ENCODE assay signal across 1 cellular context in the genomic region with DNA sequence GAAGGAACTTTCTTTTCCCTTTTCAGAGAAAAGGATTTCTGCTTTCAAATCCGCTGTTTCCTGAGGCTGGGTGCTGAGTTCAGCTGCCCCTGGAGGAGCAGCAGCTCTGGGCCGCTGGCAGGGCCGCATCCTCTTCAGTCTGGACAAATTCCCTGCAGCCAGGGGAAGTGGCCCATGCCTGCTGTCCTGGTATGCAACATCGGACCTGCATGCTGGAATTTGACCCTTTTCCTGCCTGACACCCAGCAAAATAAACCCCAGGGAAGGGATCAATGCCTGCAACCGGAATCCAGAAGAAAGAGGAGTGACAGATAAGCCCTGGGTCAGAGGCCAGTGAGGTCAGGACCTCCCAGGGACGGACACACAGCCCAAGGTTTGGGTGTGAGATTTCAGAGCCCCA.
TF ChIP-seq lines count a peak whose summit lies in the region.

No MANE protein-coding gene starts in this region.

TF ChIP-seq in HepG2, 621 proteins besides CTCF, POLR2A, EP300 and RAD21 (continued from another document and continues in another):
- TF ChIP-seq, protein P1, sequence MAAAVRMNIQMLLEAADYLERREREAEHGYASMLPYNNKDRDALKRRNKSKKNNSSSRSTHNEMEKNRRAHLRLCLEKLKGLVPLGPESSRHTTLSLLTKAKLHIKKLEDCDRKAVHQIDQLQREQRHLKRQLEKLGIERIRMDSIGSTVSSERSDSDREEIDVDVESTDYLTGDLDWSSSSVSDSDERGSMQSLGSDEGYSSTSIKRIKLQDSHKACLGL (CRISPR knock-in tag; IDR thresholded peaks at IDR 0.05): no peak; the same call in 1 of the 2 replicates
- TF ChIP-seq SNAI1 (CRISPR knock-in tag; IDR thresholded peaks at IDR 0.05; ENCODE audit: borderline replicate concordance): no peak
- peak; percentile 79; the same call in 1 of the 2 replicates for TF ChIP-seq TOE1 (CRISPR knock-in tag; IDR thresholded peaks at IDR 0.05)
- no peak for TF ChIP-seq ZFP82 (CRISPR knock-in tag; IDR thresholded peaks at IDR 0.05; ENCODE audit: borderline replicate concordance)
- TF ChIP-seq, protein P2, sequence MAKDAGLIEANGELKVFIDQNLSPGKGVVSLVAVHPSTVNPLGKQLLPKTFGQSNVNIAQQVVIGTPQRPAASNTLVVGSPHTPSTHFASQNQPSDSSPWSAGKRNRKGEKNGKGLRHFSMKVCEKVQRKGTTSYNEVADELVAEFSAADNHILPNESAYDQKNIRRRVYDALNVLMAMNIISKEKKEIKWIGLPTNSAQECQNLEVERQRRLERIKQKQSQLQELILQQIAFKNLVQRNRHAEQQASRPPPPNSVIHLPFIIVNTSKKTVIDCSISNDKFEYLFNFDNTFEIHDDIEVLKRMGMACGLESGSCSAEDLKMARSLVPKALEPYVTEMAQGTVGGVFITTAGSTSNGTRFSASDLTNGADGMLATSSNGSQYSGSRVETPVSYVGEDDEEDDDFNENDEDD (CRISPR knock-in tag; IDR thresholded peaks at IDR 0.05; ENCODE audit: borderline replicate concordance): peak; percentile 26; the same call in 1 of the 2 replicates
- TF ChIP-seq, protein P3, sequence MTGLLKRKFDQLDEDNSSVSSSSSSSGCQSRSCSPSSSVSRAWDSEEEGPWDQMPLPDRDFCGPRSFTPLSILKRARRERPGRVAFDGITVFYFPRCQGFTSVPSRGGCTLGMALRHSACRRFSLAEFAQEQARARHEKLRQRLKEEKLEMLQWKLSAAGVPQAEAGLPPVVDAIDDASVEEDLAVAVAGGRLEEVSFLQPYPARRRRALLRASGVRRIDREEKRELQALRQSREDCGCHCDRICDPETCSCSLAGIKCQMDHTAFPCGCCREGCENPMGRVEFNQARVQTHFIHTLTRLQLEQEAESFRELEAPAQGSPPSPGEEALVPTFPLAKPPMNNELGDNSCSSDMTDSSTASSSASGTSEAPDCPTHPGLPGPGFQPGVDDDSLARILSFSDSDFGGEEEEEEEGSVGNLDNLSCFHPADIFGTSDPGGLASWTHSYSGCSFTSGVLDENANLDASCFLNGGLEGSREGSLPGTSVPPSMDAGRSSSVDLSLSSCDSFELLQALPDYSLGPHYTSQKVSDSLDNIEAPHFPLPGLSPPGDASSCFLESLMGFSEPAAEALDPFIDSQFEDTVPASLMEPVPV (CRISPR knock-in tag; IDR thresholded peaks at IDR 0.05): no peak
- TF ChIP-seq TSC22D2 (CRISPR knock-in tag; IDR thresholded peaks at IDR 0.05; ENCODE audit: borderline replicate concordance): no peak; the same call in 1 of the 2 replicates
- TF ChIP-seq, protein P4, sequence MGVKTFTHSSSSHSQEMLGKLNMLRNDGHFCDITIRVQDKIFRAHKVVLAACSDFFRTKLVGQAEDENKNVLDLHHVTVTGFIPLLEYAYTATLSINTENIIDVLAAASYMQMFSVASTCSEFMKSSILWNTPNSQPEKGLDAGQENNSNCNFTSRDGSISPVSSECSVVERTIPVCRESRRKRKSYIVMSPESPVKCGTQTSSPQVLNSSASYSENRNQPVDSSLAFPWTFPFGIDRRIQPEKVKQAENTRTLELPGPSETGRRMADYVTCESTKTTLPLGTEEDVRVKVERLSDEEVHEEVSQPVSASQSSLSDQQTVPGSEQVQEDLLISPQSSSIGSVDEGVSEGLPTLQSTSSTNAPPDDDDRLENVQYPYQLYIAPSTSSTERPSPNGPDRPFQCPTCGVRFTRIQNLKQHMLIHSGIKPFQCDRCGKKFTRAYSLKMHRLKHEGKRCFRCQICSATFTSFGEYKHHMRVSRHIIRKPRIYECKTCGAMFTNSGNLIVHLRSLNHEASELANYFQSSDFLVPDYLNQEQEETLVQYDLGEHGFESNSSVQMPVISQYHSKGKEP (CRISPR knock-in tag; IDR thresholded peaks at IDR 0.05): no peak
- peak; percentile 88 for TF ChIP-seq SOX5 (CRISPR knock-in tag; IDR thresholded peaks at IDR 0.05; ENCODE audit: borderline replicate concordance)
- 0 out of 2 replicates have a peak, but pooled peaks have one; percentile 53 for TF ChIP-seq NRL (CRISPR knock-in tag; IDR thresholded peaks at IDR 0.05; ENCODE audit: borderline replicate concordance)
- TF ChIP-seq TGIF2 (CRISPR knock-in tag; IDR thresholded peaks at IDR 0.05): peak; percentile 47; the same call in 1 of the 2 replicates
- TF ChIP-seq, protein P5, sequence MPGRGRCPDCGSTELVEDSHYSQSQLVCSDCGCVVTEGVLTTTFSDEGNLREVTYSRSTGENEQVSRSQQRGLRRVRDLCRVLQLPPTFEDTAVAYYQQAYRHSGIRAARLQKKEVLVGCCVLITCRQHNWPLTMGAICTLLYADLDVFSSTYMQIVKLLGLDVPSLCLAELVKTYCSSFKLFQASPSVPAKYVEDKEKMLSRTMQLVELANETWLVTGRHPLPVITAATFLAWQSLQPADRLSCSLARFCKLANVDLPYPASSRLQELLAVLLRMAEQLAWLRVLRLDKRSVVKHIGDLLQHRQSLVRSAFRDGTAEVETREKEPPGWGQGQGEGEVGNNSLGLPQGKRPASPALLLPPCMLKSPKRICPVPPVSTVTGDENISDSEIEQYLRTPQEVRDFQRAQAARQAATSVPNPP (CRISPR knock-in tag; IDR thresholded peaks at IDR 0.05): no peak
- peak; percentile 98 for TF ChIP-seq TBX2 (CRISPR knock-in tag; IDR thresholded peaks at IDR 0.05; ENCODE audit: borderline replicate concordance)
- TF ChIP-seq CBX5 (CRISPR knock-in tag; IDR thresholded peaks at IDR 0.05; ENCODE audit: borderline replicate concordance): peak; percentile 87; the same call in 1 of the 2 replicates
- peak; percentile 40; the same call in 1 of the 2 replicates for TF ChIP-seq KDM3A (CRISPR knock-in tag; IDR thresholded peaks at IDR 0.05; ENCODE audit: low read depth)
- TF ChIP-seq THYN1 (CRISPR knock-in tag; IDR thresholded peaks at IDR 0.05; ENCODE audit: borderline replicate concordance, low read depth): no peak
- TF ChIP-seq ZNF530 (CRISPR knock-in tag; IDR thresholded peaks at IDR 0.05; ENCODE audit: low read depth): no peak
- TF ChIP-seq ZFYVE20 (CRISPR knock-in tag; IDR thresholded peaks at IDR 0.05; ENCODE audit: borderline replicate concordance, low read depth): no peak
- TF ChIP-seq REL (CRISPR knock-in tag; conservative IDR thresholded peaks at IDR 0.05): no peak
- no peak for TF ChIP-seq NFIB (CRISPR knock-in tag; IDR thresholded peaks at IDR 0.05; ENCODE audit: borderline replicate concordance)
- TF ChIP-seq, protein P6, sequence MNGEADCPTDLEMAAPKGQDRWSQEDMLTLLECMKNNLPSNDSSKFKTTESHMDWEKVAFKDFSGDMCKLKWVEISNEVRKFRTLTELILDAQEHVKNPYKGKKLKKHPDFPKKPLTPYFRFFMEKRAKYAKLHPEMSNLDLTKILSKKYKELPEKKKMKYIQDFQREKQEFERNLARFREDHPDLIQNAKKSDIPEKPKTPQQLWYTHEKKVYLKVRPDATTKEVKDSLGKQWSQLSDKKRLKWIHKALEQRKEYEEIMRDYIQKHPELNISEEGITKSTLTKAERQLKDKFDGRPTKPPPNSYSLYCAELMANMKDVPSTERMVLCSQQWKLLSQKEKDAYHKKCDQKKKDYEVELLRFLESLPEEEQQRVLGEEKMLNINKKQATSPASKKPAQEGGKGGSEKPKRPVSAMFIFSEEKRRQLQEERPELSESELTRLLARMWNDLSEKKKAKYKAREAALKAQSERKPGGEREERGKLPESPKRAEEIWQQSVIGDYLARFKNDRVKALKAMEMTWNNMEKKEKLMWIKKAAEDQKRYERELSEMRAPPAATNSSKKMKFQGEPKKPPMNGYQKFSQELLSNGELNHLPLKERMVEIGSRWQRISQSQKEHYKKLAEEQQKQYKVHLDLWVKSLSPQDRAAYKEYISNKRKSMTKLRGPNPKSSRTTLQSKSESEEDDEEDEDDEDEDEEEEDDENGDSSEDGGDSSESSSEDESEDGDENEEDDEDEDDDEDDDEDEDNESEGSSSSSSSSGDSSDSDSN (CRISPR knock-in tag; IDR thresholded peaks at IDR 0.05): peak; percentile 72
- TF ChIP-seq YY1 (IDR thresholded peaks at IDR 0.05; ENCODE audit: insufficient read depth, insufficient replicate concordance, low read depth, low read length): peak; percentile 20
- peak; percentile 96 for TF ChIP-seq ZNF761 (CRISPR knock-in tag; conservative IDR thresholded peaks at IDR 0.05)
- TF ChIP-seq, protein P7, sequence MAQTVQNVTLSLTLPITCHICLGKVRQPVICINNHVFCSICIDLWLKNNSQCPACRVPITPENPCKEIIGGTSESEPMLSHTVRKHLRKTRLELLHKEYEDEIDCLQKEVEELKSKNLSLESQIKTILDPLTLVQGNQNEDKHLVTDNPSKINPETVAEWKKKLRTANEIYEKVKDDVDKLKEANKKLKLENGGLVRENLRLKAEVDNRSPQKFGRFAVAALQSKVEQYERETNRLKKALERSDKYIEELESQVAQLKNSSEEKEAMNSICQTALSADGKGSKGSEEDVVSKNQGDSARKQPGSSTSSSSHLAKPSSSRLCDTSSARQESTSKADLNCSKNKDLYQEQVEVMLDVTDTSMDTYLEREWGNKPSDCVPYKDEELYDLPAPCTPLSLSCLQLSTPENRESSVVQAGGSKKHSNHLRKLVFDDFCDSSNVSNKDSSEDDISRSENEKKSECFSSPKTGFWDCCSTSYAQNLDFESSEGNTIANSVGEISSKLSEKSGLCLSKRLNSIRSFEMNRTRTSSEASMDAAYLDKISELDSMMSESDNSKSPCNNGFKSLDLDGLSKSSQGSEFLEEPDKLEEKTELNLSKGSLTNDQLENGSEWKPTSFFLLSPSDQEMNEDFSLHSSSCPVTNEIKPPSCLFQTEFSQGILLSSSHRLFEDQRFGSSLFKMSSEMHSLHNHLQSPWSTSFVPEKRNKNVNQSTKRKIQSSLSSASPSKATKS (CRISPR knock-in tag; IDR thresholded peaks at IDR 0.05): no peak
- TF ChIP-seq ZNF264 (CRISPR knock-in tag; IDR thresholded peaks at IDR 0.05): peak; percentile 98
- no peak for TF ChIP-seq ADNP (CRISPR knock-in tag; IDR thresholded peaks at IDR 0.05)
- no peak for TF ChIP-seq HES4 (CRISPR knock-in tag; IDR thresholded peaks at IDR 0.05; ENCODE audit: borderline replicate concordance)
- TF ChIP-seq, protein P8, sequence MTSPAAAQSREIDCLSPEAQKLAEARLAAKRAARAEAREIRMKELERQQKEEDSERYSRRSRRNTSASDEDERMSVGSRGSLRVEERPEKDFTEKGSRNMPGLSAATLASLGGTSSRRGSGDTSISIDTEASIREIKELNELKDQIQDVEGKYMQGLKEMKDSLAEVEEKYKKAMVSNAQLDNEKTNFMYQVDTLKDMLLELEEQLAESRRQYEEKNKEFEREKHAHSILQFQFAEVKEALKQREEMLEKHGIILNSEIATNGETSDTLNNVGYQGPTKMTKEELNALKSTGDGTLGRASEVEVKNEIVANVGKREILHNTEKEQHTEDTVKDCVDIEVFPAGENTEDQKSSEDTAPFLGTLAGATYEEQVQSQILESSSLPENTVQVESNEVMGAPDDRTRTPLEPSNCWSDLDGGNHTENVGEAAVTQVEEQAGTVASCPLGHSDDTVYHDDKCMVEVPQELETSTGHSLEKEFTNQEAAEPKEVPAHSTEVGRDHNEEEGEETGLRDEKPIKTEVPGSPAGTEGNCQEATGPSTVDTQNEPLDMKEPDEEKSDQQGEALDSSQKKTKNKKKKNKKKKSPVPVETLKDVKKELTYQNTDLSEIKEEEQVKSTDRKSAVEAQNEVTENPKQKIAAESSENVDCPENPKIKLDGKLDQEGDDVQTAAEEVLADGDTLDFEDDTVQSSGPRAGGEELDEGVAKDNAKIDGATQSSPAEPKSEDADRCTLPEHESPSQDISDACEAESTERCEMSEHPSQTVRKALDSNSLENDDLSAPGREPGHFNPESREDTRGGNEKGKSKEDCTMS (CRISPR knock-in tag; conservative IDR thresholded peaks at IDR 0.05): no peak
- no peak for TF ChIP-seq NKX3-1 (CRISPR knock-in tag; IDR thresholded peaks at IDR 0.05)
- no peak for TF ChIP-seq ZNF790 (CRISPR knock-in tag; IDR thresholded peaks at IDR 0.05; ENCODE audit: borderline replicate concordance)
- TF ChIP-seq KDM5B (CRISPR knock-in tag; IDR thresholded peaks at IDR 0.05; ENCODE audit: borderline replicate concordance): peak; percentile 47; the same call in 1 of the 2 replicates
- TF ChIP-seq ZNF660 (CRISPR knock-in tag; IDR thresholded peaks at IDR 0.05; ENCODE audit: borderline replicate concordance, low read depth): no peak
- TF ChIP-seq ZNF441 (CRISPR knock-in tag; IDR thresholded peaks at IDR 0.05; ENCODE audit: borderline replicate concordance): no peak
- TF ChIP-seq, protein P9, sequence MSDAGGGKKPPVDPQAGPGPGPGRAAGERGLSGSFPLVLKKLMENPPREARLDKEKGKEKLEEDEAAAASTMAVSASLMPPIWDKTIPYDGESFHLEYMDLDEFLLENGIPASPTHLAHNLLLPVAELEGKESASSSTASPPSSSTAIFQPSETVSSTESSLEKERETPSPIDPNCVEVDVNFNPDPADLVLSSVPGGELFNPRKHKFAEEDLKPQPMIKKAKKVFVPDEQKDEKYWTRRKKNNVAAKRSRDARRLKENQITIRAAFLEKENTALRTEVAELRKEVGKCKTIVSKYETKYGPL (CRISPR knock-in tag; IDR thresholded peaks at IDR 0.05): no peak
- 0 out of 2 replicates have a peak, but pooled peaks have one; percentile 38 for TF ChIP-seq ZNF232 (CRISPR knock-in tag; IDR thresholded peaks at IDR 0.05; ENCODE audit: borderline replicate concordance)
- peak; percentile 68; the same call in 1 of the 2 replicates for TF ChIP-seq KLF6 (CRISPR knock-in tag; IDR thresholded peaks at IDR 0.05)
- TF ChIP-seq, protein P10, sequence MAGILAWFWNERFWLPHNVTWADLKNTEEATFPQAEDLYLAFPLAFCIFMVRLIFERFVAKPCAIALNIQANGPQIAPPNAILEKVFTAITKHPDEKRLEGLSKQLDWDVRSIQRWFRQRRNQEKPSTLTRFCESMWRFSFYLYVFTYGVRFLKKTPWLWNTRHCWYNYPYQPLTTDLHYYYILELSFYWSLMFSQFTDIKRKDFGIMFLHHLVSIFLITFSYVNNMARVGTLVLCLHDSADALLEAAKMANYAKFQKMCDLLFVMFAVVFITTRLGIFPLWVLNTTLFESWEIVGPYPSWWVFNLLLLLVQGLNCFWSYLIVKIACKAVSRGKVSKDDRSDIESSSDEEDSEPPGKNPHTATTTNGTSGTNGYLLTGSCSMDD (CRISPR knock-in tag; IDR thresholded peaks at IDR 0.05): no peak
- TF ChIP-seq SMAD1 (CRISPR knock-in tag; IDR thresholded peaks at IDR 0.05; ENCODE audit: borderline replicate concordance, low read depth): peak; percentile 62; the same call in 1 of the 2 replicates
- no peak for TF ChIP-seq ZNF577 (CRISPR knock-in tag; IDR thresholded peaks at IDR 0.05; ENCODE audit: borderline replicate concordance, low read depth)
- peak; percentile 66; the same call in 1 of the 2 replicates for TF ChIP-seq ZMYM2 (CRISPR knock-in tag; IDR thresholded peaks at IDR 0.05)
- TF ChIP-seq ZNF160 (CRISPR knock-in tag; IDR thresholded peaks at IDR 0.05): peak; percentile 68; the same call in 1 of the 2 replicates
- TF ChIP-seq GATAD2A (CRISPR knock-in tag; IDR thresholded peaks at IDR 0.05): peak; percentile 94
- 0 out of 2 replicates have a peak, but pooled peaks have one; percentile 26 for TF ChIP-seq ZSCAN21 (CRISPR knock-in tag; IDR thresholded peaks at IDR 0.05; ENCODE audit: borderline replicate concordance)
- TF ChIP-seq ZNF143 (CRISPR knock-in tag; IDR thresholded peaks at IDR 0.05): peak; percentile 50; the same call in 1 of the 2 replicates
- TF ChIP-seq ZNF383 (CRISPR knock-in tag; IDR thresholded peaks at IDR 0.05; ENCODE audit: borderline replicate concordance): no peak
- no peak for TF ChIP-seq ZNF564 (CRISPR knock-in tag; IDR thresholded peaks at IDR 0.05)
- TF ChIP-seq POLR2G (IDR thresholded peaks at IDR 0.05; ENCODE audit: low read depth, low read length): peak; percentile 47; the same call in 1 of the 2 replicates
- no peak for TF ChIP-seq TAF15 (IDR thresholded peaks at IDR 0.05; ENCODE audit: low read depth, low read length, poor library complexity, severe bottlenecking)
- TF ChIP-seq ZBTB7A (CRISPR knock-in tag; IDR thresholded peaks at IDR 0.05): peak; percentile 48; the same call in 1 of the 2 replicates
